In the genomic region with DNA sequence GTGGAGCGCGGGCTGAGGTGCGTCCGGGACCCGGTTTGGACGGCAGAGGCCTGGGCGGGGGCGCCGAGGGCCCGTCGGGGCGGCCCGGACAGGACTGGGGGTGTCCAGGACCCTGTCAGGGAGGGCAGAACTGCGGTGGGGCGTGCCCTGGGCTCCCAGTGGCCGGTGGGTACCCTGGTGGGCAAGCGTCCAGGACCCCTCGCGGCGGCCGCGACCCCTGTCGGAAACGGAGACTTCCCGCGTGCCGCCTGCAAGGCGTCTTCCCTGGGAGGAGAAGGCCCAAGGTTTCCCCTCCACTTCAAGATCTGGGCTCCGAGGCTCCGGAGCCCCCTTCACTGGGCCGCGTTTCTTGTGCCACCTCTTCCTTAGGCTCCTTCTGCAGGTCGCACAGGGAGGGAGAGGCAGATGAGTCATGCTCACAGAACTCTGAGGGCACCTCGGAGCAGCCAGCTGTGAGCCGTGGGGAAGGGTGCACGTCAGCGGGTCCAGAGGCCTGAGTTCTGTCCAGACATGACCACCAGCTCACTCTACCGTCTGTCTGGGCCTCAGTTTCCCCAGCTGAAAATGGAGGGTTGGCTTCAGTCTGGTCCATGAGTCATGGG, we compare ENCODE assay signal across 8 cellular contexts.
DNase-seq lines count a peak whose midpoint lies in the region; ATAC-seq and TF ChIP-seq lines count a peak whose summit lies in the region.

No MANE protein-coding gene starts in this region.

- H2AFZ ChIP-seq in SU-DHL-6 (ENCODE audit: low read depth, low read length, severe bottlenecking): no peak overlapping the region

- no peaks in the 10 kb centered on the region for H3K27me3 Mint-ChIP-seq in stimulated activated memory B cell treated with anti-CD40 and anti-IgM and Interleukin-4, amounts not matched to agents 10 μg/mL and 1 μg/mL and 100 μg/mL, for 72 hours

- H3K27ac ChIP-seq in SU-DHL-6 (ENCODE audit: low read depth, low read length): peak overlapping the region; percentile 75

- peak; percentile 13 for ATAC-seq in GM21528 (IDR thresholded peaks at IDR 0.05; ENCODE audit: low FRiP score, unreplicated experiment)
- ATAC-seq in stimulated activated memory B cell treated with anti-CD40 and anti-IgM and Interleukin-4, amounts not matched to agents 10 μg/mL and 1 μg/mL and 100 μg/mL, for 72 hours: peak; percentile 22
- no peak for ATAC-seq in HG02938 (IDR thresholded peaks at IDR 0.05; ENCODE audit: unreplicated experiment)
- no peak for ATAC-seq in HG03025 (IDR thresholded peaks at IDR 0.05; ENCODE audit: low FRiP score, unreplicated experiment)

- H3K79me2 ChIP-seq in SU-DHL-6 (ENCODE audit: insufficient read depth, low read length): peaks cover 73% of the 10 kb centered on the region

- H3K9ac ChIP-seq in SU-DHL-6 (ENCODE audit: low read length): peak overlapping the region; percentile 87

- H3K9me3 Mint-ChIP-seq in stimulated activated memory B cell treated with anti-CD40 and anti-IgM and Interleukin-4, amounts not matched to agents 10 μg/mL and 1 μg/mL and 100 μg/mL, for 72 hours: no peaks in the 10 kb centered on the region

- no peaks in the 10 kb centered on the region for H3K9me2 ChIP-seq in SU-DHL-6 (replicated peaks; ENCODE audit: insufficient read depth, low read length)

- H3K4me1 Mint-ChIP-seq in stimulated activated memory B cell treated with anti-CD40 and anti-IgM and Interleukin-4, amounts not matched to agents 10 μg/mL and 1 μg/mL and 100 μg/mL, for 72 hours: peaks cover 87% of the 10 kb centered on the region

- H3K27me3 ChIP-seq in SU-DHL-6 (ENCODE audit: low read length): no peaks in the 10 kb centered on the region

- H3K4me2 ChIP-seq in SU-DHL-6 (ENCODE audit: low read depth, low read length, poor library complexity, severe bottlenecking): peak overlapping the region; percentile 78

- peak overlapping the region; percentile 92 for H3K4me3 Mint-ChIP-seq in stimulated activated memory B cell treated with anti-CD40 and anti-IgM and Interleukin-4, amounts not matched to agents 10 μg/mL and 1 μg/mL and 100 μg/mL, for 72 hours

- no peaks in the 10 kb centered on the region for H3K9me3 ChIP-seq in SU-DHL-6 (ENCODE audit: insufficient read depth, low read length)

- TF ChIP-seq CTCF in SU-DHL-6 (IDR thresholded peaks at IDR 0.05; ENCODE audit: insufficient read depth, low read length, poor library complexity, severe bottlenecking): no peak

- peaks cover 6% of the 10 kb centered on the region; the same call in 1 of the 2 replicates for H4K20me1 ChIP-seq in SU-DHL-6 (ENCODE audit: low read depth, low read length)

- peaks cover 4% of the 10 kb centered on the region for H3K36me3 ChIP-seq in SU-DHL-6 (ENCODE audit: low read length)

- peak; percentile 9 for DNase-seq in COLO668 (lab: John Stamatoyannopoulos, UW; ENCODE audit: unreplicated experiment)
- DNase-seq in HuH-7.5 (ENCODE audit: low spot score): no peak

- H3K27ac Mint-ChIP-seq in stimulated activated memory B cell treated with anti-CD40 and anti-IgM and Interleukin-4, amounts not matched to agents 10 μg/mL and 1 μg/mL and 100 μg/mL, for 72 hours: peak overlapping the region; percentile 88

- peaks cover 22% of the 10 kb centered on the region for H3K36me3 Mint-ChIP-seq in stimulated activated memory B cell treated with anti-CD40 and anti-IgM and Interleukin-4, amounts not matched to agents 10 μg/mL and 1 μg/mL and 100 μg/mL, for 72 hours

- H3K4me3 ChIP-seq in SU-DHL-6 (ENCODE audit: insufficient read depth, low read length, poor library complexity, severe bottlenecking): peak overlapping the region; percentile 77
- H3K4me3 ChIP-seq in iPS-11a (ENCODE audit: low read depth, low read length): peak overlapping the region; percentile 47

- H3F3A ChIP-seq in SU-DHL-6 (ENCODE audit: insufficient read depth): peaks cover 34% of the 10 kb centered on the region

Comparison
In these comparisons a context has a peak if more than half of its experiments do, and no peak if none do; other contexts are left out.
1. ATAC-seq: peak in GM21528 (single experiment) and stimulated activated memory B cell treated with anti-CD40 and anti-IgM and Interleukin-4, amounts not matched to agents 10 μg/mL and 1 μg/mL and 100 μg/mL, for 72 hours (single experiment); none in HG02938 (single experiment) and HG03025 (single experiment).